Comparison of ENCODE assay signal across 10 cellular contexts in genomic region chr20:41170386-41171105, GRCh38. TPM values are rescaled to one million over a fixed set of nuclear protein-coding genes. Genes with fewer than 3 reads are reported as not detected.
DNase-seq lines count a peak whose midpoint lies in the region; ATAC-seq, FAIRE-seq and TF ChIP-seq lines count a peak whose summit lies in the region.
"Had no signal": no experiment of that assay in that cellular context is flagged by ENCODE, and none has a peak within 500 bp of the region (broad histone marks: within the 10 kb centered on the region; RNA-seq: fewer than 3 reads in every experiment).

No MANE protein-coding gene starts in this region.

- no TSS peak for BruUV-seq in HepG2 (replicated peaks; lab: Mats Ljungman, UMichigan)

- H3K4me2 ChIP-seq in HepG2 (ENCODE audit: low read depth, low read length): no peak overlapping the region

- TF ChIP-seq EP300 in HepG2 (IDR thresholded peaks at IDR 0.05; ENCODE audit: low read depth in 2 of 2, low read length in 2 of 2) (no peak), HepG2 (CRISPR knock-in tag; IDR thresholded peaks at IDR 0.05; ENCODE audit: borderline replicate concordance) (no peak)

- H4K20me1 ChIP-seq in HepG2 (ENCODE audit: insufficient read depth, low read length): peaks cover 10% of the 10 kb centered on the region; the same call in 1 of the 2 replicates

- in situ Hi-C loops in HepG2 (cut with HindIII; ENCODE audit: extremely low pct_ligation_motif_present, low pct_unique_long_range_greater_than_20kb): loop anchor here (5.0 kb wide), 1 partner anchor 172 kb away; the partner anchor contains the start of gene LPIN3

- CTCF ChIA-PET in HepG2 (lab: Yijun Ruan, JAX; ENCODE audit: low intra/inter-chr PET ratio, low total read pairs): no interaction called here

- intact Hi-C loops in left ventricle myocardium superior (cut with micrococcal nuclease) (loop anchor here (5.0 to 10.0 kb wide), 2 partner anchors 167 to 244 kb away; no protein-coding TSS in a partner anchor), Right ventricle myocardium superior (cut with DNase I) (loop anchor here (5.0 kb wide), 1 partner anchor 242 kb away; no protein-coding TSS in a partner anchor), adrenal gland (cut with DNase I) (loop anchor here (5.0 to 10.0 kb wide), 3 partner anchors 54 to 167 kb away; no protein-coding TSS in a partner anchor), HepG2 (cut with micrococcal nuclease; ENCODE audit: unreplicated experiment) (no loop called here), vagina (cut with DNase I) (loop anchor here (5.0 kb wide), 1 partner anchor 172 kb away; the partner anchor contains the start of gene LPIN3)

- 87 to 94% (median 92%) methylated on average over 6 of the region's 6 CpGs for WGBS in adrenal gland, 4 donors
- over 99% methylated on average over 6 of the region's 6 CpGs for WGBS in HepG2 (ENCODE audit: low lambda C conversion rate)

- no peak for FAIRE-seq in HepG2 (lab: Jason Lieb, UNC)
- FAIRE-seq: islet of Langerhans had no signal

- H3K27me3 ChIP-seq in adrenal gland (no peaks in the 10 kb centered on the region), HepG2 (ENCODE audit: control insufficient read depth in 1 of 2, insufficient read depth in 2 of 2, low read length in 2 of 2) (no peaks in the 10 kb centered on the region), vagina (no peaks in the 10 kb centered on the region)

- TF ChIP-seq CTCF in adrenal gland (IDR thresholded peaks at IDR 0.05) (no peak), HepG2 (CRISPR knock-in tag; IDR thresholded peaks at IDR 0.05) (no peak), vagina (IDR thresholded peaks at IDR 0.05) (no peak)

- no peak overlapping the region for H3K9ac ChIP-seq in HepG2 (ENCODE audit: insufficient read depth, low read depth, low read length)

- H3K9me3 ChIP-seq in adrenal gland (replicated peaks in 1 of 3): no peaks in the 10 kb centered on the region
- H3K9me3 ChIP-seq in HepG2 (ENCODE audit: low read length): no peaks in the 10 kb centered on the region
- no peaks in the 10 kb centered on the region for H3K9me3 ChIP-seq in vagina

- no peak for TF ChIP-seq RAD21 in HepG2 (CRISPR knock-in tag; IDR thresholded peaks at IDR 0.05)

- H3K4me3 ChIP-seq in adrenal gland: no peak overlapping the region
- H3K4me3 ChIP-seq in HepG2 (replicated peaks in 1 of 3; ENCODE audit: insufficient read depth in 1 of 3, low read depth in 2 of 3, low read length in 3 of 3): no peak overlapping the region
- no peak overlapping the region for H3K4me3 ChIP-seq in vagina

- DNase-seq in left ventricle myocardium superior: peak; percentile 11
- no peak for DNase-seq in Right ventricle myocardium superior
- DNase-seq in adrenal gland: peak in 4 of 7 donors; percentile 7 to 46 (median 12)
- no peak for DNase-seq in HepG2 (ENCODE audit: low spot score)
- DNase-seq in vagina (ENCODE audit: extremely low spot score in 2 of 2): no peak
- no peak for DNase-seq in NAMALWA (ENCODE audit: low spot score)
- no peak for DNase-seq in NCI-H2029 treated with DMSO at 0.1 percent for 48 hours (lab: John Stamatoyannopoulos, UW)

- no peak overlapping the region for H2AFZ ChIP-seq in HepG2 (ENCODE audit: low read length)

- ATAC-seq in left ventricle myocardium superior (no peak), Right ventricle myocardium superior (ENCODE audit: poor library complexity) (no peak), HepG2 (no peak), HG03045 (IDR thresholded peaks at IDR 0.05; ENCODE audit: unreplicated experiment) (no peak)

- H3K4me1 ChIP-seq in adrenal gland (replicated peaks in 1 of 2): peaks cover 6 to 18% of the 10 kb centered on the region in 2 donors
- H3K4me1 ChIP-seq in HepG2 (ENCODE audit: insufficient read depth, low read length): no peaks in the 10 kb centered on the region
- peaks cover 36% of the 10 kb centered on the region for H3K4me1 ChIP-seq in vagina

- no peak for TF ChIP-seq POLR2A in adrenal gland (IDR thresholded peaks at IDR 0.05)
- TF ChIP-seq POLR2A in HepG2 (IDR thresholded peaks at IDR 0.05; ENCODE audit: insufficient read depth in 1 of 2, low read depth in 2 of 2, low read length in 2 of 2): peak in 1 of 2 experiments; percentile 16; a peak in 1 of 4 replicates
- TF ChIP-seq POLR2A in vagina (IDR thresholded peaks at IDR 0.05): no peak

- H3K36me3 ChIP-seq in adrenal gland (replicated peaks in 1 of 2): peaks cover 0 to 64% of the 10 kb centered on the region in 2 donors
- H3K36me3 ChIP-seq in HepG2 (replicated peaks in 1 of 2; ENCODE audit: control insufficient read depth in 1 of 2, insufficient read depth in 2 of 2, low read length in 2 of 2): peaks cover 72 to 93% of the 10 kb centered on the region in 2 experiments
- peaks cover 0 to 82% of the 10 kb centered on the region in 2 donors for H3K36me3 ChIP-seq in vagina

- no peaks in the 10 kb centered on the region for H3K79me2 ChIP-seq in HepG2 (ENCODE audit: insufficient read depth, low read length)

- POLR2A ChIA-PET in HepG2 (lab: Yijun Ruan, JAX): no interaction called here

- H3K27ac ChIP-seq in adrenal gland: peak overlapping the region in 1 of 5 donors; percentile 27
- no peak overlapping the region for H3K27ac ChIP-seq in HepG2 (ENCODE audit: extremely low read length, insufficient read depth, low read length)
- H3K27ac ChIP-seq in vagina: peak overlapping the region; percentile 6
- H3K27ac ChIP-seq: VCaP had no signal

TF ChIP-seq in HepG2, 621 proteins besides CTCF, POLR2A, EP300 and RAD21 (continues in another document):
- TF ChIP-seq, protein P1, sequence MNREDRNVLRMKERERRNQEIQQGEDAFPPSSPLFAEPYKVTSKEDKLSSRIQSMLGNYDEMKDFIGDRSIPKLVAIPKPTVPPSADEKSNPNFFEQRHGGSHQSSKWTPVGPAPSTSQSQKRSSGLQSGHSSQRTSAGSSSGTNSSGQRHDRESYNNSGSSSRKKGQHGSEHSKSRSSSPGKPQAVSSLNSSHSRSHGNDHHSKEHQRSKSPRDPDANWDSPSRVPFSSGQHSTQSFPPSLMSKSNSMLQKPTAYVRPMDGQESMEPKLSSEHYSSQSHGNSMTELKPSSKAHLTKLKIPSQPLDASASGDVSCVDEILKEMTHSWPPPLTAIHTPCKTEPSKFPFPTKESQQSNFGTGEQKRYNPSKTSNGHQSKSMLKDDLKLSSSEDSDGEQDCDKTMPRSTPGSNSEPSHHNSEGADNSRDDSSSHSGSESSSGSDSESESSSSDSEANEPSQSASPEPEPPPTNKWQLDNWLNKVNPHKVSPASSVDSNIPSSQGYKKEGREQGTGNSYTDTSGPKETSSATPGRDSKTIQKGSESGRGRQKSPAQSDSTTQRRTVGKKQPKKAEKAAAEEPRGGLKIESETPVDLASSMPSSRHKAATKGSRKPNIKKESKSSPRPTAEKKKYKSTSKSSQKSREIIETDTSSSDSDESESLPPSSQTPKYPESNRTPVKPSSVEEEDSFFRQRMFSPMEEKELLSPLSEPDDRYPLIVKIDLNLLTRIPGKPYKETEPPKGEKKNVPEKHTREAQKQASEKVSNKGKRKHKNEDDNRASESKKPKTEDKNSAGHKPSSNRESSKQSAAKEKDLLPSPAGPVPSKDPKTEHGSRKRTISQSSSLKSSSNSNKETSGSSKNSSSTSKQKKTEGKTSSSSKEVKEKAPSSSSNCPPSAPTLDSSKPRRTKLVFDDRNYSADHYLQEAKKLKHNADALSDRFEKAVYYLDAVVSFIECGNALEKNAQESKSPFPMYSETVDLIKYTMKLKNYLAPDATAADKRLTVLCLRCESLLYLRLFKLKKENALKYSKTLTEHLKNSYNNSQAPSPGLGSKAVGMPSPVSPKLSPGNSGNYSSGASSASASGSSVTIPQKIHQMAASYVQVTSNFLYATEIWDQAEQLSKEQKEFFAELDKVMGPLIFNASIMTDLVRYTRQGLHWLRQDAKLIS (CRISPR knock-in tag; IDR thresholded peaks at IDR 0.05): no peak
- no peak for TF ChIP-seq ZGPAT (CRISPR knock-in tag; IDR thresholded peaks at IDR 0.05)
- no peak for TF ChIP-seq RORA (CRISPR knock-in tag; IDR thresholded peaks at IDR 0.05)

RNA-seq across cellular contexts. Expression of gene PLCG1, which starts 33.2 kb away (rescaled TPM):
- total RNA-seq in left ventricle myocardium superior (56.5 TPM), Right ventricle myocardium superior (45.0 TPM), adrenal gland (100 to 1,000 TPM in 2 of 8 donors, 10 to 100 TPM in 6; 49.3 to 120 (median 82.0) TPM), HepG2 (2016; rRNA removed; fragmentation: Illumina TruSeq; extraction: Trizol) (53.1 and 85.3 TPM in 2 replicates), vagina (138 TPM)
- polyA plus RNA-seq in adrenal gland (100 to 1,000 TPM in 1 of 3 donors, 10 to 100 TPM in 2; 32.9 to 139 (median 78.1) TPM), HepG2 (2011; rRNA removed) (158 and 207 TPM in 2 replicates)
- total RNA-seq in HepG2 (2016; cell fraction: cytosol; rRNA removed; fragmentation: Illumina TruSeq; extraction: Trizol; ENCODE audit: low read depth): 8.3 and 10.2 TPM in 2 replicates
- 43.2 and 85.3 TPM in 2 replicates for total RNA-seq in HepG2 (2016; cell fraction: insoluble cytoplasmic fraction; rRNA removed; fragmentation: Illumina TruSeq; extraction: Trizol)
- 23.6 and 25.9 TPM in 2 replicates for total RNA-seq in HepG2 (2016; cell fraction: membrane; rRNA removed; fragmentation: Illumina TruSeq; extraction: Trizol)
- total RNA-seq in HepG2 (2016; cell fraction: nucleus; rRNA removed; fragmentation: Illumina TruSeq; extraction: Trizol): 119 and 141 TPM in 2 replicates
- 50.7 and 54.7 TPM in 2 replicates for polyA plus RNA-seq in HepG2 (2011; cell fraction: cytosol; rRNA removed)
- polyA plus RNA-seq in HepG2 (2011; cell fraction: nucleus; rRNA removed): 1,608 and 1,708 TPM in 2 replicates
- 152 and 164 TPM in 2 replicates for polyA plus RNA-seq in HepG2 (2012)
- 3.6 and 4.0 TPM in 2 replicates for polyA plus RNA-seq in HepG2 (2016; cell fraction: cytosol; fragmentation: Illumina TruSeq; extraction: Trizol; ENCODE audit: low read depth)
- polyA plus RNA-seq in HepG2 (2016; cell fraction: insoluble cytoplasmic fraction; fragmentation: Illumina TruSeq; extraction: Trizol; ENCODE audit: low read depth): 54.2 and 61.1 TPM in 2 replicates
- polyA plus RNA-seq in HepG2 (2016; cell fraction: membrane; fragmentation: Illumina TruSeq; extraction: Trizol; ENCODE audit: low read depth): 12.4 and 12.5 TPM in 2 replicates
- 371 and 407 TPM in 2 replicates for polyA plus RNA-seq in HepG2 (2016; cell fraction: nucleus; fragmentation: Illumina TruSeq; extraction: Trizol; ENCODE audit: insufficient read depth, low read depth)
- 74.2 and 219 TPM in 2 replicates for polyA minus RNA-seq in HepG2 (2011; rRNA and poly(A)+ RNA removed; ENCODE audit: low replicate concordance)
- polyA minus RNA-seq in HepG2 (2011; cell fraction: cytosol; rRNA and poly(A)+ RNA removed): 77.9 and 95.1 TPM in 2 replicates
- 286 and 292 TPM in 2 replicates for polyA minus RNA-seq in HepG2 (2011; cell fraction: nucleus; rRNA and poly(A)+ RNA removed)

Comparison
In these comparisons a context has a peak if more than half of its experiments do, and no peak if none do; other contexts are left out.
1. DNase-seq: peak in left ventricle myocardium superior (single experiment) and adrenal gland (4 of 7); none in Right ventricle myocardium superior (single experiment), HepG2 (single experiment), vagina (0 of 2), NAMALWA (single experiment) and NCI-H2029 treated with DMSO at 0.1 percent for 48 hours (single experiment).